Comparison of ENCODE assay signal across 8 cellular contexts in genomic region chr1:177181631-177182291, GRCh38. TPM values are rescaled to one million over a fixed set of nuclear protein-coding genes. Genes with fewer than 3 reads are reported as not detected.
DNase-seq lines count a peak whose midpoint lies in the region; ATAC-seq and TF ChIP-seq lines count a peak whose summit lies in the region.

No MANE protein-coding gene starts in this region.

- H3K4me1 ChIP-seq in ovary (ENCODE audit: insufficient read depth), result peaks cover 2% of the 10 kb centered on the region

- H3K4me3 ChIP-seq in ovary, result no peak overlapping the region

- DNase-seq in DMS114 treated with DMSO at 0.1 percent for 48 hours (lab: John Stamatoyannopoulos, UW; ENCODE audit: unreplicated experiment), result peak; percentile 30
- DNase-seq in NCI-H510A (lab: John Stamatoyannopoulos, UW), result peak; percentile 28
- DNase-seq in activated T-cell treated with anti-CD3 and anti-CD28 coated beads for 48 hours (ENCODE audit: low read depth), result peak; percentile 34
- DNase-seq in globus pallidus (ENCODE audit: low spot score), result peak; percentile 60
- DNase-seq in ovary, result peak; percentile 23 to 73 (median 40)
- no peak for DNase-seq in activated gamma-delta T cell (lab: John Stamatoyannopoulos, UW)

- no peaks in the 10 kb centered on the region for H3K9me3 ChIP-seq in ovary

- no peak for TF ChIP-seq EP300 in ovary (IDR thresholded peaks at IDR 0.05)

- no peak for TF ChIP-seq POLR2A in ovary (IDR thresholded peaks at IDR 0.05)

- 1 to 2% (median 1%) methylated on average over 28 to 32 of the region's 32 CpGs for WGBS in ovary, 3 donors

- H3K36me3 ChIP-seq in ovary, result no peaks in the 10 kb centered on the region

- ATAC-seq in GM19372 (IDR thresholded peaks at IDR 0.05; ENCODE audit: low read depth, unreplicated experiment), result peak; percentile 80
- ATAC-seq in HG03342 (IDR thresholded peaks at IDR 0.05; ENCODE audit: unreplicated experiment), result peak; percentile 95

- intact Hi-C loops in ovary (cut with DNase I), result loop anchor here in 3 of 4 donors (5.0 to 10.0 kb wide), 3 partner anchors 277 to 287 kb away; no protein-coding TSS in a partner anchor

- no peak overlapping the region for H3K27ac ChIP-seq in ovary

- TF ChIP-seq CTCF in ovary (IDR thresholded peaks at IDR 0.05), result peak in 2 of 3 donors; percentile 43 to 57

- H3K27me3 ChIP-seq in ovary, result no peaks in the 10 kb centered on the region

RNA-seq across cellular contexts. Expression of gene BRINP2, which starts 11.0 kb away (rescaled TPM):
- total RNA-seq in ovary, result under 1 TPM in 4 of 7 donors, not detected in 3; 0.07 to 0.32 (median 0.16) TPM
- under 1 TPM; 0.02 to 0.70 TPM for polyA plus RNA-seq in ovary

RNA-seq across cellular contexts. Expression of gene ASTN1, which starts 17.2 kb away (rescaled TPM):
- 10 to 100 TPM in 1 of 7 donors, 1 to 10 TPM in 6; 1.1 to 14.8 (median 2.7) TPM for total RNA-seq in ovary
- 1 to 10 TPM; 1.5 to 4.3 TPM for polyA plus RNA-seq in ovary
